In genomic region chr13:46600943-46601311, GRCh38 we compare ENCODE assay signal across 1 cellular context.
TF ChIP-seq lines count a peak whose summit lies in the region.

No MANE protein-coding gene starts in this region.

TF ChIP-seq in neural cell, 6 proteins besides CTCF, POLR2A, EP300 and RAD21 (continued from another document):
- TF ChIP-seq REST (IDR thresholded peaks at IDR 0.05; ENCODE audit: borderline replicate concordance), result peak; percentile 33
- no peak for TF ChIP-seq TAF1 (IDR thresholded peaks at IDR 0.05; ENCODE audit: low read depth)
- no peak for TF ChIP-seq MXI1 (conservative IDR thresholded peaks at IDR 0.05; ENCODE audit: poor library complexity, severe bottlenecking)
